Comparison of ENCODE assay signal across 31 cellular contexts in genomic region chr18:75860166-75860565, GRCh38.
DNase-seq lines count a peak whose midpoint lies in the region; FAIRE-seq and TF ChIP-seq lines count a peak whose summit lies in the region.
"Had no signal": no experiment of that assay in that cellular context is flagged by ENCODE, and none has a peak within 500 bp of the region (broad histone marks: within the 10 kb centered on the region; RNA-seq: fewer than 3 reads in every experiment).

No MANE protein-coding gene starts in this region.

- peak; percentile 76 for FAIRE-seq in D721Med (lab: Jason Lieb, UNC)
- FAIRE-seq: A204.1, A549 had no signal

- H3K27me3 Mint-ChIP-seq in osteocyte (ENCODE audit: unreplicated experiment), result no peaks in the 10 kb centered on the region

- H3K4me3 ChIP-seq in H7 (ENCODE audit: insufficient read depth, low read depth, low read length), result no peak overlapping the region
- H3K4me3 ChIP-seq: A549; BLaER1; BLaER1 treated with 17β-estradiol and CSF1 and Interleukin-3, amounts not matched to agents 10 nM and 100 nM had no signal

- H3K4me1 Mint-ChIP-seq in osteocyte (ENCODE audit: unreplicated experiment), result no peaks in the 10 kb centered on the region
- H3K4me1 Mint-ChIP-seq: B cell; CD14-positive monocyte; CD4-positive, alpha-beta memory T cell; CD4-positive, CD25-positive, alpha-beta regulatory T cell; CD8-positive, alpha-beta memory T cell had no signal

- H3K36me3 Mint-ChIP-seq in osteocyte (ENCODE audit: unreplicated experiment), result no peaks in the 10 kb centered on the region
- H3K36me3 Mint-ChIP-seq: CD14-positive monocyte; CD4-positive, alpha-beta memory T cell; CD4-positive, CD25-positive, alpha-beta regulatory T cell; CD8-positive, alpha-beta memory T cell; CD8-positive, alpha-beta T cell had no signal

- H3K36me3 ChIP-seq in H7 (replicated peaks; ENCODE audit: control insufficient read depth, insufficient read depth, low read length), result no peaks in the 10 kb centered on the region
- H3K36me3 ChIP-seq: BE2C; BLaER1; BLaER1 treated with 17β-estradiol and CSF1 and Interleukin-3, amounts not matched to agents 10 nM and 100 nM had no signal

- H3K27ac Mint-ChIP-seq in osteocyte (ENCODE audit: unreplicated experiment), result no peak overlapping the region
- H3K27ac Mint-ChIP-seq: B cell; CD14-positive monocyte; CD4-positive, alpha-beta memory T cell; CD4-positive, alpha-beta T cell; CD4-positive, CD25-positive, alpha-beta regulatory T cell; CD8-positive, alpha-beta memory T cell; CD8-positive, alpha-beta T cell had no signal

- TF ChIP-seq CTCF in D721Med (IDR thresholded peaks at IDR 0.05; ENCODE audit: insufficient read depth, missing control alignments) (no peak), osteocyte (IDR thresholded peaks at IDR 0.05) (no peak)

- H3K9me3 Mint-ChIP-seq in osteocyte (ENCODE audit: unreplicated experiment), result peaks cover 47% of the 10 kb centered on the region
- H3K9me3 Mint-ChIP-seq: CD4-positive, alpha-beta T cell; CD8-positive, alpha-beta T cell had no signal

- no peaks in the 10 kb centered on the region for H3K27me3 ChIP-seq in H7 (ENCODE audit: control insufficient read depth, insufficient read depth, low read length)
- H3K27me3 ChIP-seq: BE2C; BLaER1; BLaER1 treated with 17β-estradiol and CSF1 and Interleukin-3, amounts not matched to agents 10 nM and 100 nM had no signal

- no peak for DNase-seq in D721Med (ENCODE audit: insufficient read length, low spot score)
- DNase-seq in H7, result peak; percentile 5
- peak; percentile 70 for DNase-seq in osteocyte (ENCODE audit: extremely low spot score, unreplicated experiment)
- no peak for DNase-seq in T-helper 2 cell
- DNase-seq in DMS79 treated with DMSO at 0.1 percent for 48 hours (lab: John Stamatoyannopoulos, UW), result no peak
- DNase-seq in kidney glomerular epithelial cell (lab: John Stamatoyannopoulos, UW), result no peak
- DNase-seq: 8988T; ACHN; AML-193; BE2C; C1 segment of cervical spinal cord; Caco-2; Calu3; CD4-positive, alpha-beta memory T cell; CD4-positive, alpha-beta T cell; CD4-positive, CD25-positive, alpha-beta regulatory T cell; CD8-positive, alpha-beta memory T cell; CD8-positive, alpha-beta T cell; COR-L47; DMS 273 treated with DMSO at 0.1 percent for 48 hours; DMS153; DMS53; DMS79; DND-41; EL had no signal

- no peak overlapping the region for H3K4me3 Mint-ChIP-seq in osteocyte (ENCODE audit: unreplicated experiment)
- H3K4me3 Mint-ChIP-seq: B cell; CD14-positive monocyte; CD4-positive, alpha-beta memory T cell; CD4-positive, alpha-beta T cell; CD4-positive, CD25-positive, alpha-beta regulatory T cell; CD8-positive, alpha-beta memory T cell; CD8-positive, alpha-beta T cell had no signal

Comparison
In these comparisons a context has a peak if more than half of its experiments do, and no peak if none do; other contexts are left out.
1. DNase-seq: peak in H7 (single experiment) and osteocyte (single experiment); none in D721Med (single experiment), T-helper 2 cell (0 of 5), DMS79 treated with DMSO at 0.1 percent for 48 hours (single experiment) and kidney glomerular epithelial cell (single experiment).